ENCODE assay signal across 14 cellular contexts in the genomic region with DNA sequence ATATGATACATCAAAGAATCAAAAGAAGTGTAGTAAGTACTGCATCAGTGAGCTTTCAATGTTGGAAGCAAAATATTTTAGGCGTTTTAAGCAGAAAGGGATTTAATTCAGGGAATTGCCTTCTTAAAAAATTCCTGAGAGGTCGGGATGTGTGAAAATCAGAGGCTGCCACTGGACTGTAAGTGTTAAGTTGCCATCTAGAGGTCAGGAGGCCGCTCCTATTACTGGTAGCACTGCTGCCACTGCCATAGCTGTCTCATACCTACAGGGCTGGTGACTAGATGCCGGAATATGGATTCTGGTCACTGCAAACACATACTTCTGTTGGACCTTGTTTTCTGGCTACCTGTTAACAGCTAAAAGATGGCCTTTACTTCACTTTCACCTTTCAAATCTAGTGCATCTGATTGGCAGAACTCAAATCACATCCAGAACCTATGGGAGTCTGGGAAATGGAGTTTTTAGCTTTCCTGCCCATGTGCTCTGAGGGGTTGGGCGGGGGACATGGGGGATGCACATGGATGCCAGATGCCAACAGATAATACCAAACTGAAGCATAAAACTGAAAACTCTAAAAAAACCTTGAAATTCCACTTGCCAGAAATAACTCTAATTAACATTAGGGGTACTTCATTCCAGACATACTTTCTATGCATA. TPM values are rescaled to one million over a fixed set of nuclear protein-coding genes. Genes with fewer than 3 reads are reported as not detected.
DNase-seq lines count a peak whose midpoint lies in the region; ATAC-seq, FAIRE-seq and TF ChIP-seq lines count a peak whose summit lies in the region.
"Had no signal": no experiment of that assay in that cellular context is flagged by ENCODE, and none has a peak within 500 bp of the region (broad histone marks: within the 10 kb centered on the region; RNA-seq: fewer than 3 reads in every experiment).

No MANE protein-coding gene starts in this region.

- peaks cover 2% of the 10 kb centered on the region for H3K9me3 Mint-ChIP-seq in activated CD4-positive, alpha-beta memory T cell treated with anti-CD3 and anti-CD28 coated beads, Interleukin-2, amount 10 ng/mL, durations not matched to agents 7 days and 5 days

- POLR2A ChIA-PET in activated CD4-positive, alpha-beta memory T cell treated with anti-CD3 and anti-CD28 coated beads, Interleukin-2, amount 10 ng/mL, durations not matched to agents 7 days and 5 days (lab: Charles Lee), result no interaction called here

- H3K79me2 ChIP-seq in OCI-LY3 (ENCODE audit: low read length), result no peaks in the 10 kb centered on the region

- no peak overlapping the region for H3K4me2 ChIP-seq in OCI-LY3 (ENCODE audit: low read length)
- H3K4me2 ChIP-seq: BLaER1 treated with 17β-estradiol and CSF1 and Interleukin-3, amounts not matched to agents 10 nM and 100 nM had no signal

- no peak overlapping the region for H3K27ac Mint-ChIP-seq in activated CD4-positive, alpha-beta memory T cell treated with anti-CD3 and anti-CD28 coated beads, Interleukin-2, amount 10 ng/mL, durations not matched to agents 7 days and 5 days
- H3K27ac Mint-ChIP-seq: activated naive CD8-positive, alpha-beta T cell; immature natural killer cell had no signal

- H3K4me3 ChIP-seq in OCI-LY3 (ENCODE audit: low read length), result no peak overlapping the region
- no peak overlapping the region for H3K4me3 ChIP-seq in right cardiac atrium (ENCODE audit: low read length)
- H3K4me3 ChIP-seq in retinal pigment epithelial cell (ENCODE audit: low read length), result no peak overlapping the region
- no peak overlapping the region for H3K4me3 ChIP-seq in vagina
- H3K4me3 ChIP-seq in coronary artery, result no peak overlapping the region
- H3K4me3 ChIP-seq: BLaER1 treated with 17β-estradiol and CSF1 and Interleukin-3, amounts not matched to agents 10 nM and 100 nM; GM12878 had no signal

- H3K27me3 Mint-ChIP-seq in activated CD4-positive, alpha-beta memory T cell treated with anti-CD3 and anti-CD28 coated beads, Interleukin-2, amount 10 ng/mL, durations not matched to agents 7 days and 5 days, result no peaks in the 10 kb centered on the region
- H3K27me3 Mint-ChIP-seq: activated naive CD8-positive, alpha-beta T cell had no signal

- no peak for DNase-seq in GM19239 (ENCODE audit: insufficient read length, low spot score)
- DNase-seq in right cardiac atrium, result no peak
- DNase-seq in retinal pigment epithelial cell (ENCODE audit: low read depth), result no peak
- no peak for DNase-seq in vagina (ENCODE audit: extremely low spot score in 2 of 2)
- DNase-seq in activated CD4-positive, alpha-beta memory T cell treated with anti-CD3 and anti-CD28 coated beads, Interleukin-2, amount 10 ng/mL, durations not matched to agents 7 days and 5 days, result no peak
- no peak for DNase-seq in coronary artery (ENCODE audit: low spot score)
- DNase-seq: DMS79 treated with DMSO at 0.1 percent for 48 hours, immature natural killer cell, NCI-H1105 had no signal

- H3K27me3 ChIP-seq in OCI-LY3 (ENCODE audit: low read depth, low read length) (no peaks in the 10 kb centered on the region), right cardiac atrium (ENCODE audit: control insufficient read depth, insufficient read depth) (no peaks in the 10 kb centered on the region), vagina (no peaks in the 10 kb centered on the region)
- H3K27me3 ChIP-seq: BLaER1 treated with 17β-estradiol and CSF1 and Interleukin-3, amounts not matched to agents 10 nM and 100 nM had no signal

- H4K20me1 ChIP-seq in OCI-LY3 (ENCODE audit: insufficient read depth, low read length), result no peaks in the 10 kb centered on the region

- H3K9ac ChIP-seq in OCI-LY3 (ENCODE audit: low read length), result no peak overlapping the region
- H3K9ac ChIP-seq: BLaER1 treated with 17β-estradiol and CSF1 and Interleukin-3, amounts not matched to agents 10 nM and 100 nM had no signal

- ATAC-seq in right cardiac atrium, result peak; percentile 57 to 61
- ATAC-seq: GM12878 had no signal

- H3K4me3 Mint-ChIP-seq in activated CD4-positive, alpha-beta memory T cell treated with anti-CD3 and anti-CD28 coated beads, Interleukin-2, amount 10 ng/mL, durations not matched to agents 7 days and 5 days, result no peak overlapping the region
- H3K4me3 Mint-ChIP-seq: activated naive CD8-positive, alpha-beta T cell; immature natural killer cell had no signal

- peaks cover 20% of the 10 kb centered on the region for H3K36me3 Mint-ChIP-seq in activated CD4-positive, alpha-beta memory T cell treated with anti-CD3 and anti-CD28 coated beads, Interleukin-2, amount 10 ng/mL, durations not matched to agents 7 days and 5 days (ENCODE audit: low read depth)
- H3K36me3 Mint-ChIP-seq: immature natural killer cell had no signal

- no peak for TF ChIP-seq POLR2A in vagina (IDR thresholded peaks at IDR 0.05)

- TF ChIP-seq CTCF in OCI-LY3 (IDR thresholded peaks at IDR 0.05; ENCODE audit: low read depth, low read length), result peak; percentile 47
- TF ChIP-seq CTCF in retinal pigment epithelial cell (conservative IDR thresholded peaks at IDR 0.05; ENCODE audit: low read depth, low read length), result peak; percentile 8
- TF ChIP-seq CTCF in vagina (IDR thresholded peaks at IDR 0.05), result no peak
- TF ChIP-seq CTCF in coronary artery (IDR thresholded peaks at IDR 0.05), result no peak

- FAIRE-seq in GM19239 (lab: Jason Lieb, UNC), result peak; percentile 48
- FAIRE-seq: bronchial epithelial cell, GM12878 had no signal

- H3K36me3 ChIP-seq in OCI-LY3 (replicated peaks; ENCODE audit: low read depth, low read length) (no peaks in the 10 kb centered on the region), vagina (no peaks in the 10 kb centered on the region)

- CTCF ChIA-PET in activated CD4-positive, alpha-beta memory T cell treated with anti-CD3 and anti-CD28 coated beads, Interleukin-2, amount 10 ng/mL, durations not matched to agents 7 days and 5 days (lab: Charles Lee), result no interaction called here

- intact Hi-C loops in right cardiac atrium (cut with DNase I), result no loop called here
- intact Hi-C loops in vagina (cut with DNase I), result no loop called here

- no peak overlapping the region for H3K27ac ChIP-seq in OCI-LY3 (ENCODE audit: low read length)
- no peak overlapping the region for H3K27ac ChIP-seq in right cardiac atrium (ENCODE audit: low read length)
- H3K27ac ChIP-seq in vagina, result no peak overlapping the region
- H3K27ac ChIP-seq in coronary artery, result no peak overlapping the region
- H3K27ac ChIP-seq: BLaER1 treated with 17β-estradiol and CSF1 and Interleukin-3, amounts not matched to agents 10 nM and 100 nM had no signal

- H3K9me3 ChIP-seq in OCI-LY3 (ENCODE audit: insufficient read depth, low read length) (no peaks in the 10 kb centered on the region), right cardiac atrium (ENCODE audit: control insufficient read depth, low read length) (no peaks in the 10 kb centered on the region), vagina (no peaks in the 10 kb centered on the region)

- H3K4me1 ChIP-seq in OCI-LY3 (ENCODE audit: low read length), result 0 out of 2 replicates have a peak, but pooled peaks cover 2% of the 10 kb centered on the region
- peaks cover 2% of the 10 kb centered on the region for H3K4me1 ChIP-seq in right cardiac atrium (ENCODE audit: control insufficient read depth, insufficient read depth, low read length)
- H3K4me1 ChIP-seq in vagina, result no peaks in the 10 kb centered on the region

- peaks cover 4% of the 10 kb centered on the region for H3K4me1 Mint-ChIP-seq in activated CD4-positive, alpha-beta memory T cell treated with anti-CD3 and anti-CD28 coated beads, Interleukin-2, amount 10 ng/mL, durations not matched to agents 7 days and 5 days
- H3K4me1 Mint-ChIP-seq: immature natural killer cell had no signal

- H2AFZ ChIP-seq in OCI-LY3 (ENCODE audit: low read depth, low read length), result no peak overlapping the region

- WGBS in right cardiac atrium, result 77% methylated on average over 5 of the region's 5 CpGs

RNA-seq across cellular contexts. Expression of gene DGKH, which starts 29.8 kb away (rescaled TPM):
- total RNA-seq in right cardiac atrium (10 to 100 TPM in 1 of 4 donors, 1 to 10 TPM in 3; 3.9 to 12.1 (median 6.5) TPM), vagina (29.7 TPM)
- 2.0 TPM for polyA plus RNA-seq in right cardiac atrium
- 10 to 100 TPM; 20.4 to 21.1 TPM for total RNA-seq in activated CD4-positive, alpha-beta memory T cell treated with anti-CD3 and anti-CD28 coated beads, Interleukin-2, amount 10 ng/mL, durations not matched to agents 7 days and 5 days

Comparison
In these comparisons a context has a peak if more than half of its experiments do, and no peak if none do; other contexts are left out.
1. CTCF ChIP-seq: peak in OCI-LY3 (single experiment) and retinal pigment epithelial cell (single experiment); none in vagina (0 of 3) and coronary artery (single experiment).